Comparison of ENCODE assay signal across 8 cellular contexts in genomic region chr2:55618025-55618648, GRCh38. TPM values are rescaled to one million over a fixed set of nuclear protein-coding genes. Genes with fewer than 3 reads are reported as not detected.
DNase-seq lines count a peak whose midpoint lies in the region; ATAC-seq and TF ChIP-seq lines count a peak whose summit lies in the region.

No MANE protein-coding gene starts in this region.

- peak overlapping the region; percentile 88 for H3K4me2 ChIP-seq in Karpas-422 (ENCODE audit: low read depth, low read length, poor library complexity, severe bottlenecking)

- intact Hi-C loops in lower leg skin (cut with DNase I; ENCODE audit: low total_unique reads), result no loop called here

- peak overlapping the region; percentile 88 for H3K9ac ChIP-seq in Karpas-422 (ENCODE audit: low read length)

- ATAC-seq in GM18867 (IDR thresholded peaks at IDR 0.05; ENCODE audit: unreplicated experiment), result peak; percentile 0

- in situ Hi-C loops in ACHN (cut with HindIII; ENCODE audit: low pct_ligation_motif_present, low pct_unique_long_range_greater_than_20kb, low sequenced_read_pairs), result no loop called here

- TF ChIP-seq CTCF in lower leg skin (IDR thresholded peaks at IDR 0.05), result no peak

- H2AFZ ChIP-seq in Karpas-422 (ENCODE audit: low read length), result no peak overlapping the region

- WGBS in lower leg skin, 2 donors, result 1% methylated on average over 26 of the region's 26 CpGs

- H3K9me2 ChIP-seq in Karpas-422 (replicated peaks; ENCODE audit: insufficient read depth, low read length), result no peaks in the 10 kb centered on the region

- no peaks in the 10 kb centered on the region for H3K9me3 ChIP-seq in Karpas-422 (ENCODE audit: low read length)

- peak overlapping the region; percentile 80 for H3K27ac ChIP-seq in Karpas-422 (ENCODE audit: low read length)
- peak overlapping the region; percentile 95 for H3K27ac ChIP-seq in caudate nucleus (ENCODE audit: low read depth, low read length)

- peaks cover 15% of the 10 kb centered on the region; the same call in 1 of the 2 replicates for H4K20me1 ChIP-seq in Karpas-422 (ENCODE audit: insufficient read depth, low read depth, low read length)

- peaks cover 28% of the 10 kb centered on the region for H3K36me3 ChIP-seq in Karpas-422 (ENCODE audit: insufficient read depth, low read length)

- no peak for TF ChIP-seq POLR2A in lower leg skin (IDR thresholded peaks at IDR 0.05)

- H3K4me1 ChIP-seq in Karpas-422 (ENCODE audit: low read length), result peaks cover 26% of the 10 kb centered on the region

- H3K79me2 ChIP-seq in Karpas-422 (ENCODE audit: low read length), result peaks cover 97% of the 10 kb centered on the region

- H3K4me3 ChIP-seq in Karpas-422 (ENCODE audit: low read length) (peak overlapping the region; percentile 83), lower leg skin (ENCODE audit: low read depth, poor library complexity, severe bottlenecking) (peak overlapping the region; percentile 73)

- DNase-seq in ACHN (peak; percentile 39), Karpas-422 (peak; percentile 64), caudate nucleus (lab: John Stamatoyannopoulos, UW) (peak in 4 of 61 donors; percentile 47 to 63 (median 53)), lower leg skin (ENCODE audit: low spot score in 2 of 2) (no peak), T1000 (lab: John Stamatoyannopoulos, UW) (no peak), NCI-H446 (lab: John Stamatoyannopoulos, UW) (no peak)
- no peak for DNase-seq in stimulated activated CD4-positive, alpha-beta T cell treated with anti-CD3 and anti-CD28 coated beads, Interleukin-4, amount 100 ng/mL, for 4 hours

- H3K27me3 ChIP-seq in Karpas-422 (ENCODE audit: low read length), result no peaks in the 10 kb centered on the region

RNA-seq across cellular contexts. Expression of gene PPP4R3B, which starts 0.7 kb away (rescaled TPM):
- 41.6 and 65.7 TPM in 2 replicates for total RNA-seq in Karpas-422 (2014; rRNA removed; shearing (Covaris generic); ENCODE audit: low replicate concordance)
- total RNA-seq in lower leg skin, result 10 to 100 TPM; 46.8 to 57.8 (median 48.8) TPM

Comparison
In these comparisons a context has a peak if more than half of its experiments do, and no peak if none do; other contexts are left out.
1. DNase-seq: peak in ACHN (single experiment) and Karpas-422 (single experiment); none in lower leg skin (0 of 2), T1000 (single experiment), stimulated activated CD4-positive, alpha-beta T cell treated with anti-CD3 and anti-CD28 coated beads, Interleukin-4, amount 100 ng/mL, for 4 hours (0 of 2) and NCI-H446 (0 of 2).